1 cellular context compared by ENCODE assay signal in the genomic region with DNA sequence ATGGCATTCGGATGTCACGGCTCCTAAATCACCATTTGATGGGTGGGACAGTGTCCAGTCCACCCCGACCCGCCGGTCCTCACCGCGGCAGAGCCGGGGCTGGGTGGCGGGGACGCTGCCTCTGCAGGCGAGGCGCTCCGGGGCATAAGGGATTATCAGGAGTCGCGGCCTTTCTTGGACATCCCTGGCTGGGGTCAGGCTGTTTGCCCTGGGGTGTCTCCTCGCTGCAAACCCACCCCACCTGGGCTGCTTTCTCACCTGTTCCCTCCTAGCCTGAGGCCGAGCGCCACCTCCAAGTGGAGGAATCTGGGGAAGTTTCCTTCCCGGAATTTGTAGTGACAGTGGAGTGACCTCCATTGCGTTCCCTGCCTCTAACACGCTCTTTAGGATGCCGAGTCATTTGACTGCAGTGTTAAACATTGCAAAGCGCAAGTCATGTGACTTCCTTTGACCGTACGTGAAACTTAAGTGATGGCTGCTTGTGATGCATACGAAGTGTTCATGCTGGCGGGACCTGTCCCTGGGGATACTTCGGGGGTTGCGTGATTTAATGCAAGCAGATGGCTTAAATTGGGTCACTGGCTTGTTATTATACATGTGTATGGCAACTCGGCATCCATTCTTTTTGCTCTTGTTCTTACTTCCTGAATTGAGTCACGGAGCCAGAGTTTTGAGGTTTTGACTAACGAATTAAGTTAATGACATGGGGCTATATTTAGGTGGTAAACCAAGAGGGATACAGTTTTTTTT.
A peak's percentile ranks its signal among the peaks of the same experiment; 100 is the strongest.
TF ChIP-seq lines count a peak whose summit lies in the region.

No MANE protein-coding gene starts in this region.

TF ChIP-seq in K562, 482 proteins besides CTCF, POLR2A, EP300 and RAD21 (continued from another document and continues in another):
- TF ChIP-seq ZMIZ1 (IDR thresholded peaks at IDR 0.05; ENCODE audit: low read depth in 2 of 2, low read length in 2 of 2) (peak in 1 of 2 experiments; percentile 40; a peak in 1 of 4 replicates), ELF2 (CRISPR knock-in tag; IDR thresholded peaks at IDR 0.05) (0 out of 2 replicates have a peak, but pooled peaks have one; percentile 55), ARNT (IDR thresholded peaks at IDR 0.05) (peak; percentile 70 to 86; a peak in 3 of 4 replicates), VEZF1 (CRISPR knock-in tag; IDR thresholded peaks at IDR 0.05) (no peak), ZNF518B (CRISPR knock-in tag; IDR thresholded peaks at IDR 0.05) (no peak), ZNF707 (CRISPR knock-in tag; conservative IDR thresholded peaks at IDR 0.05) (no peak), ZNF830 (CRISPR knock-in tag; IDR thresholded peaks at IDR 0.05) (peak; percentile 75; the same call in 1 of the 2 replicates), CREB3 (tag; conservative IDR thresholded peaks at IDR 0.05; ENCODE audit: low read depth) (peak; percentile 63; the same call in 1 of the 2 replicates), TFAP4 (CRISPR knock-in tag; IDR thresholded peaks at IDR 0.05; ENCODE audit: borderline replicate concordance) (0 out of 2 replicates have a peak, but pooled peaks have one; percentile 0), BRD9 (IDR thresholded peaks at IDR 0.05; ENCODE audit: low read depth, partially characterized antibody) (peak; percentile 61), MCM5 (IDR thresholded peaks at IDR 0.05; ENCODE audit: low read depth) (no peak), SMAD4 (CRISPR knock-in tag; conservative IDR thresholded peaks at IDR 0.05) (no peak), ZNF354B (CRISPR knock-in tag; IDR thresholded peaks at IDR 0.05) (no peak), ZNF561 (CRISPR knock-in tag; conservative IDR thresholded peaks at IDR 0.05) (no peak), CEBPB (tag; IDR thresholded peaks at IDR 0.05) (peak; percentile 29; the same call in 1 of the 2 replicates), ZNF695 (CRISPR knock-in tag; IDR thresholded peaks at IDR 0.05) (no peak), RUNX1 (IDR thresholded peaks at IDR 0.05; ENCODE audit: low read depth) (no peak), CBX1 (IDR thresholded peaks at IDR 0.05; ENCODE audit: low read depth) (no peak; the same call in 1 of the 2 replicates), MCM2 (IDR thresholded peaks at IDR 0.05; ENCODE audit: low read depth) (no peak), ZNF740 (CRISPR knock-in tag; IDR thresholded peaks at IDR 0.05) (peak; percentile 61; the same call in 1 of the 2 replicates), ZNF740 (tag; IDR thresholded peaks at IDR 0.05) (no peak), CHCHD3 (CRISPR knock-in tag; IDR thresholded peaks at IDR 0.05) (0 out of 2 replicates have a peak, but pooled peaks have one; percentile 21), RBBP5 (IDR thresholded peaks at IDR 0.05; ENCODE audit: borderline replicate concordance, insufficient read depth, low read length, poor library complexity, severe bottlenecking) (peak; percentile 77), TARDBP (IDR thresholded peaks at IDR 0.05) (no peak), PKNOX1 (IDR thresholded peaks at IDR 0.05) (peak; percentile 44; the same call in 1 of the 2 replicates), TRIM24 (IDR thresholded peaks at IDR 0.05) (no peak; a peak in 1 of 4 replicates), SNRNP70 (optimal IDR thresholded peaks at IDR 0.05; ENCODE audit: low read depth, low read length) (no peak), ZNF583 (CRISPR knock-in tag; IDR thresholded peaks at IDR 0.05) (peak; percentile 34; the same call in 1 of the 2 replicates), TAF7 (tag; IDR thresholded peaks at IDR 0.05) (peak; percentile 53), MIER1 (IDR thresholded peaks at IDR 0.05; ENCODE audit: low read depth) (no peak), XRCC3 (IDR thresholded peaks at IDR 0.05) (no peak), BHLHE40 (IDR thresholded peaks at IDR 0.05; ENCODE audit: low read length) (peak; percentile 89), POLR2H (tag; IDR thresholded peaks at IDR 0.05; ENCODE audit: low read depth) (peak; percentile 66; the same call in 1 of the 2 replicates), RBM22 (IDR thresholded peaks at IDR 0.05; ENCODE audit: low read depth, low read length, poor library complexity, severe bottlenecking) (no peak)
- TF ChIP-seq, protein P1, sequence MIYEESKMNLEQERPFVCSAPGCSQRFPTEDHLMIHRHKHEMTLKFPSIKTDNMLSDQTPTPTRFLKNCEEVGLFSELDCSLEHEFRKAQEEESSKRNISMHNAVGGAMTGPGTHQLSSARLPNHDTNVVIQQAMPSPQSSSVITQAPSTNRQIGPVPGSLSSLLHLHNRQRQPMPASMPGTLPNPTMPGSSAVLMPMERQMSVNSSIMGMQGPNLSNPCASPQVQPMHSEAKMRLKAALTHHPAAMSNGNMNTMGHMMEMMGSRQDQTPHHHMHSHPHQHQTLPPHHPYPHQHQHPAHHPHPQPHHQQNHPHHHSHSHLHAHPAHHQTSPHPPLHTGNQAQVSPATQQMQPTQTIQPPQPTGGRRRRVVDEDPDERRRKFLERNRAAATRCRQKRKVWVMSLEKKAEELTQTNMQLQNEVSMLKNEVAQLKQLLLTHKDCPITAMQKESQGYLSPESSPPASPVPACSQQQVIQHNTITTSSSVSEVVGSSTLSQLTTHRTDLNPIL (CRISPR knock-in tag; IDR thresholded peaks at IDR 0.05) = no peak
- TF ChIP-seq, protein P2, sequence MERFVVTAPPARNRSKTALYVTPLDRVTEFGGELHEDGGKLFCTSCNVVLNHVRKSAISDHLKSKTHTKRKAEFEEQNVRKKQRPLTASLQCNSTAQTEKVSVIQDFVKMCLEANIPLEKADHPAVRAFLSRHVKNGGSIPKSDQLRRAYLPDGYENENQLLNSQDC (CRISPR knock-in tag; IDR thresholded peaks at IDR 0.05) = peak; percentile 20; the same call in 1 of the 2 replicates
- TF ChIP-seq, protein P3, sequence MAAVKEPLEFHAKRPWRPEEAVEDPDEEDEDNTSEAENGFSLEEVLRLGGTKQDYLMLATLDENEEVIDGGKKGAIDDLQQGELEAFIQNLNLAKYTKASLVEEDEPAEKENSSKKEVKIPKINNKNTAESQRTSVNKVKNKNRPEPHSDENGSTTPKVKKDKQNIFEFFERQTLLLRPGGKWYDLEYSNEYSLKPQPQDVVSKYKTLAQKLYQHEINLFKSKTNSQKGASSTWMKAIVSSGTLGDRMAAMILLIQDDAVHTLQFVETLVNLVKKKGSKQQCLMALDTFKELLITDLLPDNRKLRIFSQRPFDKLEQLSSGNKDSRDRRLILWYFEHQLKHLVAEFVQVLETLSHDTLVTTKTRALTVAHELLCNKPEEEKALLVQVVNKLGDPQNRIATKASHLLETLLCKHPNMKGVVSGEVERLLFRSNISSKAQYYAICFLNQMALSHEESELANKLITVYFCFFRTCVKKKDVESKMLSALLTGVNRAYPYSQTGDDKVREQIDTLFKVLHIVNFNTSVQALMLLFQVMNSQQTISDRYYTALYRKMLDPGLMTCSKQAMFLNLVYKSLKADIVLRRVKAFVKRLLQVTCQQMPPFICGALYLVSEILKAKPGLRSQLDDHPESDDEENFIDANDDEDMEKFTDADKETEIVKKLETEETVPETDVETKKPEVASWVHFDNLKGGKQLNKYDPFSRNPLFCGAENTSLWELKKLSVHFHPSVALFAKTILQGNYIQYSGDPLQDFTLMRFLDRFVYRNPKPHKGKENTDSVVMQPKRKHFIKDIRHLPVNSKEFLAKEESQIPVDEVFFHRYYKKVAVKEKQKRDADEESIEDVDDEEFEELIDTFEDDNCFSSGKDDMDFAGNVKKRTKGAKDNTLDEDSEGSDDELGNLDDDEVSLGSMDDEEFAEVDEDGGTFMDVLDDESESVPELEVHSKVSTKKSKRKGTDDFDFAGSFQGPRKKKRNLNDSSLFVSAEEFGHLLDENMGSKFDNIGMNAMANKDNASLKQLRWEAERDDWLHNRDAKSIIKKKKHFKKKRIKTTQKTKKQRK (IDR thresholded peaks at IDR 0.05; ENCODE audit: borderline replicate concordance, low read depth, low read length) = no peak
- TF ChIP-seq, protein P4, sequence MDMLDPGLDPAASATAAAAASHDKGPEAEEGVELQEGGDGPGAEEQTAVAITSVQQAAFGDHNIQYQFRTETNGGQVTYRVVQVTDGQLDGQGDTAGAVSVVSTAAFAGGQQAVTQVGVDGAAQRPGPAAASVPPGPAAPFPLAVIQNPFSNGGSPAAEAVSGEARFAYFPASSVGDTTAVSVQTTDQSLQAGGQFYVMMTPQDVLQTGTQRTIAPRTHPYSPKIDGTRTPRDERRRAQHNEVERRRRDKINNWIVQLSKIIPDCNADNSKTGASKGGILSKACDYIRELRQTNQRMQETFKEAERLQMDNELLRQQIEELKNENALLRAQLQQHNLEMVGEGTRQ (CRISPR knock-in tag; IDR thresholded peaks at IDR 0.05) = peak; percentile 91
